In genomic region chr13:21691928-21692327, GRCh38 we compare ENCODE assay signal across 6 cellular contexts. TPM values are rescaled to one million over a fixed set of nuclear protein-coding genes. Genes with fewer than 3 reads are reported as not detected.
"Had no signal": no experiment of that assay in that cellular context is flagged by ENCODE, and none has a peak within 500 bp of the region (broad histone marks: within the 10 kb centered on the region; RNA-seq: fewer than 3 reads in every experiment).

No MANE protein-coding gene starts in this region.

- DNase-seq: GM23248, H9, HCEC 1CT, IMR-90 had no signal

- ATAC-seq: K562 had no signal

- H3K4me1 Mint-ChIP-seq: H9 had no signal

- H3K27ac ChIP-seq: GM23248 had no signal

- H3K9me3 Mint-ChIP-seq: H9 had no signal

- H3K4me3 Mint-ChIP-seq: H9 had no signal

- H2AFZ ChIP-seq: GM23248 had no signal

- H3K27ac Mint-ChIP-seq: H9 had no signal

- H3K9ac ChIP-seq: GM23248 had no signal

- H3K4me3 ChIP-seq: GM23248, K562 had no signal

RNA-seq across cellular contexts. Expression of gene FGF9, which starts 21.1 kb away (rescaled TPM):
- total RNA-seq: H1, K562 had no signal
- polyA plus RNA-seq: K562 had no signal
